In the genomic region with DNA sequence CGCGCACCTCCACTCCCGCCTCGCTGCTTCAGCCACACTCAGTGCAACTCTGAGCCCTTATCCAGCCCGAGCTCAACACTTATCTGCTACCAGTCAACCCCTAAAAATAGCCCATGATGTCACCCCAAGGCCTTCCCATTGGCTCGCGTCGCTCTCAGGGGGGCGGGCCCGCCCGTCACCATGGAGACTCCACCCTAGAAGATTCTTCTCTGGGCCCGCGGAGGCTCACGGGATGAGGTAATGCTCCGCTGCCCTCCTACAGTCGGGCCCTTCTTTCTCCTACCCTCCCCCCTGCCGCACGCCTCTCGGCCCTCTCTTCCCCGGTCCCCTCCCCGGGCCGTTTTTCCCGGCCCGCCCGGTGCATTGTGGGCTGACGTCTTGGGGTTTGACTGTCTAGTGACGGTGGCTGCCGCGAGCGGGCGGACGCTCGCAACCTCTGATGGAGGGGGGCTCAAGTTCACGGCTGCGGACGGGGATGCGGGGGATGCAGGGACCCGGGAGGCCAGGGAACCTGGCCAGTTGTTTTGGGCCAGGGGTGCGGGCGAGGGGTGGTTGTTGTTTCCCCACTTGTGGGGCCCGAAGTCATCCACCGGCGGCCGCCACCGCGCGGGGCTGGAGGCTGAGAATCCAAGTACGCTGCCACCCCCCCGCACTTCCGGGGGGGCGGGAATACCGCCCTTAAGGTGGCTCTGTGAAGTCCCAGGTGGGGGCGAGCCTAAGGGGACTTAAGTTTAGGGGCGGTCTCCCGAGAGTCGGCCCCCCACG, we compare ENCODE assay signal across 8 cellular contexts. TPM values are rescaled to one million over a fixed set of nuclear protein-coding genes. Genes with fewer than 3 reads are reported as not detected.
DNase-seq lines count a peak whose midpoint lies in the region; ATAC-seq, FAIRE-seq and TF ChIP-seq lines count a peak whose summit lies in the region.

JUN (minus strand) TSS at position 55 of the 765 bp plus-strand sequence. CDS start 977 bp downstream, outside the sequence.

- H3K36me3 Mint-ChIP-seq in chondrocyte (ENCODE audit: low read depth) = peaks cover 20% of the 10 kb centered on the region

- H3K36me3 ChIP-seq in keratinocyte (ENCODE audit: control insufficient read depth in 2 of 2, extremely low read depth in 1 of 2, insufficient read depth in 2 of 2, low read length in 2 of 2) = peaks cover 3 to 7% of the 10 kb centered on the region in 2 experiments

- DNase-seq in AG20443 (ENCODE audit: low spot score) (peak; percentile 97), NCI-H510A treated with DMSO at 0.1 percent for 48 hours (lab: John Stamatoyannopoulos, UW) (peak; percentile 99), chondrocyte (ENCODE audit: low spot score) (peak; percentile 100), keratinocyte (ENCODE audit: low read depth, low spot score) (peak; percentile 97)
- peak; percentile 91 to 97 for DNase-seq in activated CD4-positive, alpha-beta T cell treated with anti-CD3 and anti-CD28 coated beads for 24 hours (ENCODE audit: low read depth in 2 of 2)
- peak; percentile 94 to 98 for DNase-seq in stimulated activated CD4-positive, alpha-beta T cell treated with anti-CD3 and anti-CD28 coated beads, Interleukin-15, amount 100 ng/mL, for 1 hour (ENCODE audit: low read depth in 1 of 2, low spot score in 1 of 2)

- H3K27me3 ChIP-seq in keratinocyte (ENCODE audit: control insufficient read depth, extremely low read depth, insufficient read depth, low read length) = no peaks in the 10 kb centered on the region

- no peaks in the 10 kb centered on the region for H3K9me1 ChIP-seq in keratinocyte (ENCODE audit: control insufficient read depth, extremely low read depth, insufficient read depth, low read length)

- peaks cover 9% of the 10 kb centered on the region for H3K9me3 Mint-ChIP-seq in chondrocyte (ENCODE audit: low read depth)

- peaks cover 17% of the 10 kb centered on the region for H4K20me1 ChIP-seq in keratinocyte (ENCODE audit: control insufficient read depth, extremely low read depth, insufficient read depth, low read length)

- peak within 1 kb of the TSS; percentile 100 for H3K9ac ChIP-seq in keratinocyte (ENCODE audit: control insufficient read depth, extremely low read depth, insufficient read depth, low read length)

- H3K79me2 ChIP-seq in keratinocyte (ENCODE audit: control insufficient read depth, insufficient read depth, low read length) = peaks cover 31% of the 10 kb centered on the region

- TF ChIP-seq POLR2A in GM19193 (IDR thresholded peaks at IDR 0.05; ENCODE audit: extremely low read depth, insufficient read depth, insufficient read length) = peak; percentile 99

- dilution Hi-C loops in keratinocyte (cut with MboI; ENCODE audit: extremely low pct_ligation_motif_present, low sequenced_read_pairs) = no loop called here

- H3K27me3 Mint-ChIP-seq in chondrocyte (ENCODE audit: low read depth) = no peaks in the 10 kb centered on the region

- peak; percentile 52 for FAIRE-seq in keratinocyte (lab: Jason Lieb, UNC)

- H3K4me2 ChIP-seq in keratinocyte (ENCODE audit: control insufficient read depth, extremely low read depth, insufficient read depth, low read depth, low read length) = peak within 1 kb of the TSS; percentile 96

- H3K4me1 ChIP-seq in keratinocyte (ENCODE audit: control insufficient read depth, extremely low read depth, insufficient read depth, low read length) = peaks cover 23% of the 10 kb centered on the region

- H2AFZ ChIP-seq in keratinocyte (ENCODE audit: control insufficient read depth, low read length) = no peak within 1 kb of the TSS

- H3K4me3 Mint-ChIP-seq in chondrocyte (ENCODE audit: unreplicated experiment) = peak within 1 kb of the TSS; percentile 88

- peak; percentile 79 for ATAC-seq in HG03439 (IDR thresholded peaks at IDR 0.05; ENCODE audit: unreplicated experiment)

- TF ChIP-seq CTCF in chondrocyte (IDR thresholded peaks at IDR 0.05) (no peak), keratinocyte (optimal IDR thresholded peaks at IDR 0.05 in 1 of 3, IDR thresholded peaks at IDR 0.05 in 1 of 3, conservative IDR thresholded peaks at IDR 0.05 in 1 of 3; ENCODE audit: extremely low read depth in 1 of 3, insufficient read depth in 2 of 3, low read length in 3 of 3) (peak in 2 of 3 experiments; percentile 2 to 9)

- peak within 1 kb of the TSS; percentile 89 to 92 (median 91) for H3K4me3 ChIP-seq in keratinocyte (ENCODE audit: control insufficient read depth in 2 of 3, extremely low read depth in 1 of 3, insufficient read depth in 2 of 3, low read depth in 1 of 3, low read length in 3 of 3)

- peak within 1 kb of the TSS; percentile 99 for H3K27ac ChIP-seq in keratinocyte (ENCODE audit: control insufficient read depth, insufficient read depth, low read length)

- H3K27ac Mint-ChIP-seq in chondrocyte (ENCODE audit: unreplicated experiment) = peak within 1 kb of the TSS; percentile 99

- peaks cover 2% of the 10 kb centered on the region for H3K9me3 ChIP-seq in keratinocyte (ENCODE audit: control insufficient read depth, low read depth, low read length)

- H3K4me1 Mint-ChIP-seq in chondrocyte (ENCODE audit: low read depth) = peaks cover 47% of the 10 kb centered on the region

RNA-seq across cellular contexts. Expression of gene JUN, which starts in this region (rescaled TPM):
- 74.9 to 98.8 TPM (median 92.3 TPM) in 3 replicates for total RNA-seq in chondrocyte
- polyA plus RNA-seq in keratinocyte = 31.2 to 83.1 TPM (median 70.1 TPM) in 3 replicates
- 322 TPM for polyA plus RNA-seq in keratinocyte (2011; ENCODE audit: low read depth)
- polyA plus RNA-seq in keratinocyte (2011; cell fraction: cytosol; rRNA removed) = 20.0 and 37.1 TPM in 2 replicates
- 170 and 226 TPM in 2 replicates for polyA plus RNA-seq in keratinocyte (2011; cell fraction: nucleus; rRNA removed)
- 43.2 and 179 TPM in 2 replicates for polyA plus RNA-seq in keratinocyte (2012; ENCODE audit: low replicate concordance)
- polyA minus RNA-seq in keratinocyte = 28.4 to 46.4 TPM (median 36.4 TPM) in 3 replicates
- polyA minus RNA-seq in keratinocyte (2011; cell fraction: cytosol; rRNA and poly(A)+ RNA removed) = 76.4 TPM
- polyA minus RNA-seq in keratinocyte (2011; cell fraction: nucleus; rRNA and poly(A)+ RNA removed) = 198 and 206 TPM in 2 replicates

Comparison
In these comparisons a context has a peak if more than half of its experiments do, and no peak if none do; other contexts are left out.
1. Peak in every context shown above with its lines: DNase-seq, ATAC-seq, H3K4me3 ChIP-seq and H3K27ac ChIP-seq.